ENCODE assay signal across 9 cellular contexts in genomic region chr1:119885903-119886783, GRCh38. TPM values are rescaled to one million over a fixed set of nuclear protein-coding genes. Genes with fewer than 3 reads are reported as not detected.
DNase-seq lines count a peak whose midpoint lies in the region; TF ChIP-seq lines count a peak whose summit lies in the region.
"Had no signal": no experiment of that assay in that cellular context is flagged by ENCODE, and none has a peak within 500 bp of the region (broad histone marks: within the 10 kb centered on the region; RNA-seq: fewer than 3 reads in every experiment).

No MANE protein-coding gene starts in this region.

- H2AK5ac ChIP-seq in mesenchymal stem cell (ENCODE audit: low read length, severe bottlenecking): no peak overlapping the region

- H3K79me2 ChIP-seq in Loucy (ENCODE audit: insufficient read depth, low read length): no peaks in the 10 kb centered on the region

- H2AFZ ChIP-seq in Loucy (ENCODE audit: low read length) (no peak overlapping the region), mesenchymal stem cell (ENCODE audit: low read depth, low read length) (no peak overlapping the region)

- DNase-seq in NCI-H187 (lab: John Stamatoyannopoulos, UW) (peak; percentile 21 to 45), NCI-H187 treated with DMSO at 0.1 percent for 48 hours (lab: John Stamatoyannopoulos, UW) (no peak), choroid plexus epithelial cell (ENCODE audit: low read depth) (peak; percentile 66), mesenchymal stem cell (peak; percentile 47), posterior vena cava (ENCODE audit: low spot score) (no peak)
- peak; percentile 58 for DNase-seq in activated CD4-positive, CD25-positive, alpha-beta regulatory T cell treated with anti-CD3 and anti-CD28 coated beads, Interleukin-2, amount 50 U/mL, for 72 hours
- DNase-seq in stimulated activated naive CD4-positive, alpha-beta T cell treated with Interleukin-2 at 50 U/mL for 16 hours (lab: John Stamatoyannopoulos, UW): peak; percentile 23

- no peak overlapping the region for H4K8ac ChIP-seq in mesenchymal stem cell (ENCODE audit: low read length)

- H3K79me1 ChIP-seq in mesenchymal stem cell (replicated peaks; ENCODE audit: low read length, poor library complexity, severe bottlenecking): no peaks in the 10 kb centered on the region

- no peak overlapping the region for H3K4me3 ChIP-seq in Loucy (ENCODE audit: low read length, poor library complexity, severe bottlenecking)
- no peak overlapping the region for H3K4me3 ChIP-seq in choroid plexus epithelial cell (ENCODE audit: low read depth, low read length)
- H3K4me3 ChIP-seq in mesenchymal stem cell (ENCODE audit: insufficient read depth in 1 of 2, low read depth in 1 of 2, low read length in 2 of 2): no peak overlapping the region
- H3K4me3 ChIP-seq: BLaER1 treated with 17β-estradiol and CSF1 and Interleukin-3, amounts not matched to agents 10 nM and 100 nM had no signal

- no peak overlapping the region for H3K14ac ChIP-seq in mesenchymal stem cell (ENCODE audit: low read length in 2 of 2)

- H3K9me3 ChIP-seq in Loucy (ENCODE audit: insufficient read depth, low read depth, low read length): peaks cover 8% of the 10 kb centered on the region; the same call in 1 of the 2 replicates
- H3K9me3 ChIP-seq in mesenchymal stem cell (ENCODE audit: control insufficient read depth, low read length): no peaks in the 10 kb centered on the region

- no peak overlapping the region for H4K91ac ChIP-seq in mesenchymal stem cell (ENCODE audit: low read length)

- intact Hi-C loops in posterior vena cava (cut with DNase I): no loop called here

- H2BK12ac ChIP-seq in mesenchymal stem cell (ENCODE audit: low read length in 2 of 2): no peak overlapping the region

- no peak overlapping the region for H2BK15ac ChIP-seq in mesenchymal stem cell (ENCODE audit: low read depth, poor library complexity, severe bottlenecking)

- no peaks in the 10 kb centered on the region for H4K20me1 ChIP-seq in Loucy (ENCODE audit: insufficient read depth, low read length, poor library complexity, severe bottlenecking)
- H4K20me1 ChIP-seq: BLaER1 treated with 17β-estradiol and CSF1 and Interleukin-3, amounts not matched to agents 10 nM and 100 nM had no signal

- H3K27me3 ChIP-seq in Loucy (ENCODE audit: insufficient read depth, low read length, poor library complexity, severe bottlenecking) (no peaks in the 10 kb centered on the region), mesenchymal stem cell (ENCODE audit: control insufficient read depth in 1 of 2, insufficient read depth in 1 of 2, low read length in 2 of 2) (peaks cover 0 to 5% of the 10 kb centered on the region in 2 experiments)
- H3K27me3 ChIP-seq: BLaER1 treated with 17β-estradiol and CSF1 and Interleukin-3, amounts not matched to agents 10 nM and 100 nM had no signal

- no peak overlapping the region for H2BK5ac ChIP-seq in mesenchymal stem cell (ENCODE audit: low read depth, low read length, poor library complexity, severe bottlenecking)

- H2BK120ac ChIP-seq in mesenchymal stem cell (ENCODE audit: low read depth, low read length): no peak overlapping the region

- no peaks in the 10 kb centered on the region for H3F3A ChIP-seq in Loucy (ENCODE audit: low read depth)

- no peak overlapping the region for H3K27ac ChIP-seq in mesenchymal stem cell (ENCODE audit: low read length, poor library complexity, severe bottlenecking)
- H3K27ac ChIP-seq: BLaER1 treated with 17β-estradiol and CSF1 and Interleukin-3, amounts not matched to agents 10 nM and 100 nM had no signal

- 39% methylated on average over 8 of the region's 11 CpGs for WGBS in mesenchymal stem cell

- H3K4me1 ChIP-seq in Loucy (ENCODE audit: insufficient read depth, low read length, poor library complexity, severe bottlenecking): no peaks in the 10 kb centered on the region
- H3K4me1 ChIP-seq in mesenchymal stem cell (ENCODE audit: control insufficient read depth, insufficient read depth, low read depth, low read length): no peaks in the 10 kb centered on the region

- no peak overlapping the region for H3K23ac ChIP-seq in mesenchymal stem cell (ENCODE audit: low read length in 2 of 2)

- H3K4ac ChIP-seq in mesenchymal stem cell (ENCODE audit: low read depth in 1 of 2, low read length in 2 of 2): no peak overlapping the region

- H3K18ac ChIP-seq in mesenchymal stem cell (ENCODE audit: low read depth in 1 of 2, low read length in 2 of 2): no peak overlapping the region

- H3K4me2 ChIP-seq in Loucy (ENCODE audit: low read depth, low read length, poor library complexity, severe bottlenecking) (no peak overlapping the region), mesenchymal stem cell (ENCODE audit: low read length, poor library complexity, severe bottlenecking) (no peak overlapping the region)
- H3K4me2 ChIP-seq: BLaER1 treated with 17β-estradiol and CSF1 and Interleukin-3, amounts not matched to agents 10 nM and 100 nM had no signal

- H3K36me3 ChIP-seq in Loucy (ENCODE audit: insufficient read depth, low read length) (no peaks in the 10 kb centered on the region), mesenchymal stem cell (ENCODE audit: control insufficient read depth in 1 of 2, insufficient read depth in 2 of 2, low read depth in 1 of 2, low read length in 2 of 2) (no peaks in the 10 kb centered on the region)
- H3K36me3 ChIP-seq: BLaER1 treated with 17β-estradiol and CSF1 and Interleukin-3, amounts not matched to agents 10 nM and 100 nM had no signal

- no peak overlapping the region for H3K9ac ChIP-seq in Loucy (ENCODE audit: low read depth, low read length, poor library complexity, severe bottlenecking)
- no peak overlapping the region for H3K9ac ChIP-seq in mesenchymal stem cell (ENCODE audit: low read length)
- H3K9ac ChIP-seq: BLaER1 treated with 17β-estradiol and CSF1 and Interleukin-3, amounts not matched to agents 10 nM and 100 nM had no signal

- TF ChIP-seq CTCF in Loucy (conservative IDR thresholded peaks at IDR 0.05; ENCODE audit: low read length) (peak; percentile 92), choroid plexus epithelial cell (conservative IDR thresholded peaks at IDR 0.05; ENCODE audit: low read depth, low read length) (peak; percentile 92)

- no peaks in the 10 kb centered on the region for H3K9me2 ChIP-seq in Loucy (replicated peaks; ENCODE audit: low read depth, low read length)

RNA-seq across cellular contexts. Expression of gene ADAM30, which starts 10.2 kb away (rescaled TPM):
- not detected for polyA plus RNA-seq in mesenchymal stem cell (2013, experiment 1 of 2)
- not detected for polyA plus RNA-seq in mesenchymal stem cell (2013, experiment 2 of 2)
- not detected for total RNA-seq in posterior vena cava

Comparison
In these comparisons a context has a peak if more than half of its experiments do, and no peak if none do; other contexts are left out.
1. DNase-seq: peak in NCI-H187 (2 of 2), activated CD4-positive, CD25-positive, alpha-beta regulatory T cell treated with anti-CD3 and anti-CD28 coated beads, Interleukin-2, amount 50 U/mL, for 72 hours (single experiment), choroid plexus epithelial cell (single experiment), mesenchymal stem cell (single experiment) and stimulated activated naive CD4-positive, alpha-beta T cell treated with Interleukin-2 at 50 U/mL for 16 hours (single experiment); none in NCI-H187 treated with DMSO at 0.1 percent for 48 hours (single experiment) and posterior vena cava (single experiment).